Comparison of ENCODE assay signal across 21 cellular contexts in the genomic region with DNA sequence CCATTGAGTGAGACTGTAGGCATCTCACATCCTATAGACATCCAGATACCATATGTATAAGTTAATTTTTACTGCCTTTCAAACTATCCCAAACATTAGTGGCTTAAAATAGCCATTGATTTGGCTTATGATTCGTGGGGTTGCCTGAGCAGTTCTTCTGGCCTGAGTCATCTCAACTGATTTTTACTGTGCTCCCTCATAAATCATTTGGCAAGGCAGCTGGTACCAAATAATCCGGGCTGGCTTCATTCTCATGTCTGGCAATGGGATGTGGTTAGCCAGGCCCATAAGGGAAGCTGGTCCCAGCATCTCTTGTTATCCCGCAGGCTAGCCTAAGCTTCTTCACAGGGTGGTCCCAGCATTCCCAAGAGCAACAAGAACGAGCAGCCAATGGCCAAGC.
"Had no signal": no experiment of that assay in that cellular context is flagged by ENCODE, and none has a peak within 500 bp of the region (broad histone marks: within the 10 kb centered on the region; RNA-seq: fewer than 3 reads in every experiment).

No MANE protein-coding gene starts in this region.

- H3K27ac ChIP-seq: epithelial cell of prostate, right lobe of liver, testis, vagina had no signal

- H3K27ac Mint-ChIP-seq: activated CD8-positive, alpha-beta T cell treated with anti-CD3 and anti-CD28 coated beads, Interleukin-2, amount 10 ng/mL, durations not matched to agents 7 days and 5 days; activated naive CD8-positive, alpha-beta T cell treated with anti-CD3 and anti-CD28 coated beads, Interleukin-2, amount 50 U/mL, for 24 hours; activated T-helper 1 cell treated with anti-CD3 and anti-CD28 coated beads, Interleukin-12 subunit alpha, Interleukin-12 subunit beta, Interleukin-2, Interleukin-4 antibody, amounts not matched to agents 30 ng/mL and 10 ng/mL and 1 ng/mL, durations not matched to agents 14 hours and 24 hours and 36 hours; memory B cell; stimulated activated memory B cell treated with anti-CD40 and anti-IgM and Interleukin-4, amounts not matched to agents 10 μg/mL and 1 μg/mL and 100 μg/mL, for 72 hours had no signal

- H3K9me3 ChIP-seq: right lobe of liver, testis, vagina had no signal

- H3K27me3 ChIP-seq: right lobe of liver, testis, vagina had no signal

- ATAC-seq: activated CD8-positive, alpha-beta T cell treated with anti-CD3 and anti-CD28 coated beads, Interleukin-2, amount 10 ng/mL, durations not matched to agents 7 days and 5 days; activated naive CD8-positive, alpha-beta T cell treated with anti-CD3 and anti-CD28 coated beads, Interleukin-2, amount 50 U/mL, for 24 hours; right lobe of liver; stimulated activated memory B cell treated with anti-CD40 and anti-IgM and Interleukin-4, amounts not matched to agents 10 μg/mL and 1 μg/mL and 100 μg/mL, for 72 hours had no signal

- DNase-seq: activated CD4-positive, alpha-beta T cell treated with anti-CD3 and anti-CD28 coated beads for 1 hour; activated CD4-positive, alpha-beta T cell treated with anti-CD3 and anti-CD28 coated beads, Interleukin-2, amount 50 U/mL, for 1 hour; activated CD8-positive, alpha-beta T cell treated with anti-CD3 and anti-CD28 coated beads, Interleukin-2, amount 10 ng/mL, durations not matched to agents 7 days and 5 days; activated gamma-delta T cell; activated naive CD4-positive, alpha-beta T cell treated with anti-CD3 and anti-CD28 coated beads, Interleukin-2, amount 50 U/mL, for 16 hours; activated naive CD8-positive, alpha-beta T cell treated with anti-CD3 and anti-CD28 coated beads, Interleukin-2, amount 50 U/mL, for 24 hours; cerebellar nuclear complex; glutamatergic neuron; hypothalamus; nucleus accumbens; posterior cingulate gyrus; right lobe of liver; small intestine; stimulated activated CD4-positive, alpha-beta T cell treated with anti-CD3 and anti-CD28 coated beads, Interleukin-2, amount 100 ng/mL, for 24 hours; testis; trophoblast cell had no signal

- H3K4me1 ChIP-seq: right lobe of liver, testis, vagina had no signal

- H3K36me3 ChIP-seq: right lobe of liver, vagina had no signal

- H3K9me3 Mint-ChIP-seq: activated naive CD8-positive, alpha-beta T cell treated with anti-CD3 and anti-CD28 coated beads, Interleukin-2, amount 50 U/mL, for 24 hours; activated T-helper 1 cell treated with anti-CD3 and anti-CD28 coated beads, Interleukin-12 subunit alpha, Interleukin-12 subunit beta, Interleukin-2, Interleukin-4 antibody, amounts not matched to agents 30 ng/mL and 10 ng/mL and 1 ng/mL, durations not matched to agents 14 hours and 24 hours and 36 hours had no signal

- H3K36me3 Mint-ChIP-seq: stimulated activated memory B cell treated with anti-CD40 and anti-IgM and Interleukin-4, amounts not matched to agents 10 μg/mL and 1 μg/mL and 100 μg/mL, for 72 hours had no signal

- H3K4me3 Mint-ChIP-seq: activated CD8-positive, alpha-beta T cell treated with anti-CD3 and anti-CD28 coated beads, Interleukin-2, amount 10 ng/mL, durations not matched to agents 7 days and 5 days; activated naive CD8-positive, alpha-beta T cell treated with anti-CD3 and anti-CD28 coated beads, Interleukin-2, amount 50 U/mL, for 24 hours; activated T-helper 1 cell treated with anti-CD3 and anti-CD28 coated beads, Interleukin-12 subunit alpha, Interleukin-12 subunit beta, Interleukin-2, Interleukin-4 antibody, amounts not matched to agents 30 ng/mL and 10 ng/mL and 1 ng/mL, durations not matched to agents 14 hours and 24 hours and 36 hours; memory B cell; stimulated activated memory B cell treated with anti-CD40 and anti-IgM and Interleukin-4, amounts not matched to agents 10 μg/mL and 1 μg/mL and 100 μg/mL, for 72 hours had no signal

- H3K4me1 Mint-ChIP-seq: activated naive CD8-positive, alpha-beta T cell treated with anti-CD3 and anti-CD28 coated beads, Interleukin-2, amount 50 U/mL, for 24 hours had no signal

- H3K27me3 Mint-ChIP-seq: activated naive CD8-positive, alpha-beta T cell treated with anti-CD3 and anti-CD28 coated beads, Interleukin-2, amount 50 U/mL, for 24 hours; stimulated activated memory B cell treated with anti-CD40 and anti-IgM and Interleukin-4, amounts not matched to agents 10 μg/mL and 1 μg/mL and 100 μg/mL, for 72 hours had no signal

- H3K4me3 ChIP-seq: right lobe of liver, testis, vagina had no signal
